ENCODE assay signal across 11 cellular contexts in the genomic region with DNA sequence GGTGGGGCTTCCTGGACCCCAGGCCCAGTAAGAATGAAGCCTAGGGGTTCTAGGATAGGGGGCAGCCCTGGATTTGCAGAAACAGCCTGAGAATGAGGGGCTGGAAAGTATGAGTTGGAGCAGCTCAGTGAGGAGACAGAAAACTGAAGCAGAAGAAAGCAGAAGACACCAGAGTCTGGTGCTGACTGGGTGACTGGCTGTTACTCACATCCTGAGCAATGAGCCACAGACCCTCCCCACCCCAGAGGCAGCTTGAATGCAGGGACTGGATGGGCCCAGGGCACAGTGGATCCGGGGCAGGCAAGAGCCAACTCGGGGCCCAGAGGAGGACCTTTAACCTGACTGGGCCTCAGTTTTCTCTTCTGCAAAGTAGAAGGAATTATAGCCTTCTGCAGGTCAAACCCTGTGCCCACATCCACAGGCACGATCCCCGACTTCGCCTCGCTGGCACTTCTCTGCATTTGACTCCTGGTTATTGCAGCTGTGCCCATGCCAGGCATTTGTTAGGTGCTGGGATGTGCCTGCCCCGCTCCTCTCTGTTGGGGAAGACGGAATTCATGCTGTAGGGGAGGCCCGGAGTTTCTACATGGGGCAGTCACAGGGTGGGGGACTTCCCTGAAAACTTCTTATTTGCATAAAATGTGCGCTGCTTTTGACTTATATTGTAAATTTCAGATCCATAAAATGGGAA. TPM values are rescaled to one million over a fixed set of nuclear protein-coding genes. Genes with fewer than 3 reads are reported as not detected.
DNase-seq lines count a peak whose midpoint lies in the region; ATAC-seq, FAIRE-seq and TF ChIP-seq lines count a peak whose summit lies in the region.
"Had no signal": no experiment of that assay in that cellular context is flagged by ENCODE, and none has a peak within 500 bp of the region (broad histone marks: within the 10 kb centered on the region; RNA-seq: fewer than 3 reads in every experiment).

No MANE protein-coding gene starts in this region.

- 0 out of 2 replicates have a peak overlapping the region, but pooled peaks have one; percentile 12 for H2AFZ ChIP-seq in OCI-LY3 (ENCODE audit: low read depth, low read length)
- H2AFZ ChIP-seq in keratinocyte (ENCODE audit: control insufficient read depth, low read length): no peak overlapping the region

- intact Hi-C loops in cardiac septum (cut with DNase I): no loop called here

- H4K20me1 ChIP-seq in OCI-LY3 (ENCODE audit: insufficient read depth, low read length) (peaks cover 43% of the 10 kb centered on the region), keratinocyte (ENCODE audit: control insufficient read depth, extremely low read depth, insufficient read depth, low read length) (no peaks in the 10 kb centered on the region)

- peak overlapping the region; percentile 97 for H3K4me2 ChIP-seq in OCI-LY3 (ENCODE audit: low read length)
- H3K4me2 ChIP-seq in keratinocyte (ENCODE audit: control insufficient read depth, extremely low read depth, insufficient read depth, low read depth, low read length): peak overlapping the region; percentile 66

- peak overlapping the region; percentile 67 for H3K4me3 ChIP-seq in OCI-LY3 (ENCODE audit: low read length)
- H3K4me3 ChIP-seq in keratinocyte (ENCODE audit: control insufficient read depth in 2 of 3, extremely low read depth in 1 of 3, insufficient read depth in 2 of 3, low read depth in 1 of 3, low read length in 3 of 3): peak overlapping the region in 1 of 3 experiments; percentile 30
- H3K4me3 ChIP-seq: colonic mucosa, right lobe of liver had no signal

- peak; percentile 49 for ATAC-seq in GM21717 (IDR thresholded peaks at IDR 0.05; ENCODE audit: unreplicated experiment)
- ATAC-seq: right lobe of liver had no signal

- H3K9me3 ChIP-seq in OCI-LY3 (ENCODE audit: insufficient read depth, low read length): no peaks in the 10 kb centered on the region
- no peaks in the 10 kb centered on the region for H3K9me3 ChIP-seq in keratinocyte (ENCODE audit: control insufficient read depth, low read depth, low read length)
- H3K9me3 ChIP-seq: colonic mucosa, right lobe of liver had no signal

- H3K9ac ChIP-seq in OCI-LY3 (ENCODE audit: low read length) (peak overlapping the region; percentile 36; the same call in 1 of the 2 replicates), keratinocyte (ENCODE audit: control insufficient read depth, extremely low read depth, insufficient read depth, low read length) (peak overlapping the region; percentile 16)

- DNase-seq in GM12891 (ENCODE audit: insufficient read length, low spot score) (no peak), keratinocyte (ENCODE audit: low read depth, low spot score) (no peak), activated gamma-delta T cell (lab: John Stamatoyannopoulos, UW) (no peak), cardiac septum (ENCODE audit: low spot score) (no peak), CD1c-positive myeloid dendritic cell (ENCODE audit: extremely low spot score) (no peak)
- DNase-seq in activated CD4-positive, alpha-beta T cell treated with anti-CD3 and anti-CD28 coated beads for 1 hour: no peak
- DNase-seq: colonic mucosa, right lobe of liver, WERI-Rb-1 had no signal

- H3K27me3 ChIP-seq in OCI-LY3 (ENCODE audit: low read depth, low read length) (no peaks in the 10 kb centered on the region), keratinocyte (ENCODE audit: control insufficient read depth, extremely low read depth, insufficient read depth, low read length) (no peaks in the 10 kb centered on the region)
- H3K27me3 ChIP-seq: colonic mucosa, right lobe of liver had no signal

- H3K4me1 ChIP-seq in OCI-LY3 (ENCODE audit: low read length) (peaks cover 35% of the 10 kb centered on the region), keratinocyte (ENCODE audit: control insufficient read depth, extremely low read depth, insufficient read depth, low read length) (peaks cover 31% of the 10 kb centered on the region)
- H3K4me1 ChIP-seq: colonic mucosa had no signal

- no peaks in the 10 kb centered on the region for H3K36me3 ChIP-seq in OCI-LY3 (replicated peaks; ENCODE audit: low read depth, low read length)
- H3K36me3 ChIP-seq in keratinocyte (ENCODE audit: control insufficient read depth in 2 of 2, extremely low read depth in 1 of 2, insufficient read depth in 2 of 2, low read length in 2 of 2): peaks cover 0 to 1% of the 10 kb centered on the region in 2 experiments
- H3K36me3 ChIP-seq: colonic mucosa, WERI-Rb-1 had no signal

- TF ChIP-seq POLR2A in GM12891 (IDR thresholded peaks at IDR 0.05; ENCODE audit: low read depth, low read length): no peak

- no peak for TF ChIP-seq CTCF in OCI-LY3 (IDR thresholded peaks at IDR 0.05; ENCODE audit: low read depth, low read length)
- no peak for TF ChIP-seq CTCF in keratinocyte (optimal IDR thresholded peaks at IDR 0.05 in 1 of 3, IDR thresholded peaks at IDR 0.05 in 1 of 3, conservative IDR thresholded peaks at IDR 0.05 in 1 of 3; ENCODE audit: extremely low read depth in 1 of 3, insufficient read depth in 2 of 3, low read length in 3 of 3)

- dilution Hi-C loops in keratinocyte (cut with MboI; ENCODE audit: extremely low pct_ligation_motif_present, low sequenced_read_pairs): no loop called here

- peak; percentile 86 for FAIRE-seq in GM12891 (lab: Jason Lieb, UNC)
- peak; percentile 88 for FAIRE-seq in keratinocyte (lab: Jason Lieb, UNC)

- H3K27ac ChIP-seq in OCI-LY3 (ENCODE audit: low read length) (peak overlapping the region; percentile 52), keratinocyte (ENCODE audit: control insufficient read depth, insufficient read depth, low read length) (peak overlapping the region; percentile 45)
- H3K27ac ChIP-seq: colonic mucosa, WERI-Rb-1 had no signal

- H3K9me1 ChIP-seq in keratinocyte (ENCODE audit: control insufficient read depth, extremely low read depth, insufficient read depth, low read length): peaks cover 4% of the 10 kb centered on the region

- H3K79me2 ChIP-seq in OCI-LY3 (ENCODE audit: low read length): peaks cover 12% of the 10 kb centered on the region; the same call in 1 of the 2 replicates
- no peaks in the 10 kb centered on the region for H3K79me2 ChIP-seq in keratinocyte (ENCODE audit: control insufficient read depth, insufficient read depth, low read length)

TF ChIP-seq in GM12891, 5 proteins besides CTCF, POLR2A, EP300 and RAD21:
- TF ChIP-seq POU2F2 (IDR thresholded peaks at IDR 0.05; ENCODE audit: low read depth, low read length) (peak; percentile 89), PAX5 (IDR thresholded peaks at IDR 0.05; ENCODE audit: insufficient read depth, low read length, severe bottlenecking) (no peak), SPI1 (IDR thresholded peaks at IDR 0.05; ENCODE audit: low read depth, low read length) (no peak), POLR2AphosphoS5 (IDR thresholded peaks at IDR 0.05; ENCODE audit: low read depth, low read length) (no peak)

RNA-seq across cellular contexts. Expression of a gene that starts 8.5 kb away (rescaled TPM):
- polyA plus RNA-seq in GM12891 (2012; ENCODE audit: low read depth, missing spikeins): 4.4 TPM
- 15.5 to 29.7 TPM (median 19.9 TPM) in 3 replicates for polyA plus RNA-seq in keratinocyte
- polyA plus RNA-seq in keratinocyte (2011; ENCODE audit: low read depth): 3.0 TPM
- polyA plus RNA-seq in keratinocyte (2011; cell fraction: cytosol; rRNA removed): 11.4 and 13.4 TPM in 2 replicates
- 47.2 and 51.9 TPM in 2 replicates for polyA plus RNA-seq in keratinocyte (2011; cell fraction: nucleus; rRNA removed)
- 14.0 and 32.2 TPM in 2 replicates for polyA plus RNA-seq in keratinocyte (2012; ENCODE audit: low replicate concordance)
- polyA minus RNA-seq in keratinocyte: 19.6 to 51.3 TPM (median 29.0 TPM) in 3 replicates
- 35.5 TPM for polyA minus RNA-seq in keratinocyte (2011; cell fraction: cytosol; rRNA and poly(A)+ RNA removed)
- polyA minus RNA-seq in keratinocyte (2011; cell fraction: nucleus; rRNA and poly(A)+ RNA removed): 53.0 and 59.4 TPM in 2 replicates
- total RNA-seq in cardiac septum: 10.7 TPM
